1 cellular context compared by ENCODE assay signal in genomic region chr3:148970311-148970710, GRCh38.
TF ChIP-seq lines count a peak whose summit lies in the region.

No MANE protein-coding gene starts in this region.

TF ChIP-seq in IMR-90, 13 proteins besides CTCF, POLR2A, EP300 and RAD21 (continued from another document):
- no peak for TF ChIP-seq ELK1 (IDR thresholded peaks at IDR 0.05; ENCODE audit: borderline replicate concordance, low read depth, low read length)
- no peak for TF ChIP-seq MAFK (IDR thresholded peaks at IDR 0.05; ENCODE audit: low read depth, low read length)
- TF ChIP-seq RCOR1 (IDR thresholded peaks at IDR 0.05; ENCODE audit: insufficient replicate concordance, low read length) = no peak
- TF ChIP-seq SMC3 (IDR thresholded peaks at IDR 0.05; ENCODE audit: low read depth, low read length) = no peak
- no peak for TF ChIP-seq MAZ (IDR thresholded peaks at IDR 0.05; ENCODE audit: borderline replicate concordance, low read depth, low read length)
- TF ChIP-seq CEBPB (IDR thresholded peaks at IDR 0.05; ENCODE audit: low read depth, low read length) = no peak
- TF ChIP-seq CHD1 (IDR thresholded peaks at IDR 0.05; ENCODE audit: low read depth, low read length) = no peak
TF ChIP-seq in IMR-90: peak in this region for 0.
